Comparison of ENCODE assay signal across 4 cellular contexts in genomic region chr7:15507235-15507634, GRCh38.
TF ChIP-seq lines count a peak whose summit lies in the region.

No MANE protein-coding gene starts in this region.

TF ChIP-seq in IMR-90, 13 proteins besides CTCF, POLR2A, EP300 and RAD21:
- TF ChIP-seq RCOR1 (IDR thresholded peaks at IDR 0.05; ENCODE audit: insufficient replicate concordance, low read length), result no peak
- TF ChIP-seq RFX5 (IDR thresholded peaks at IDR 0.05; ENCODE audit: low read depth, low read length), result no peak
- no peak for TF ChIP-seq CEBPB (IDR thresholded peaks at IDR 0.05; ENCODE audit: low read depth, low read length)
- TF ChIP-seq MAZ (IDR thresholded peaks at IDR 0.05; ENCODE audit: borderline replicate concordance, low read depth, low read length), result no peak
- TF ChIP-seq NFE2L2 (IDR thresholded peaks at IDR 0.05; ENCODE audit: low read depth, low read length), result no peak
- TF ChIP-seq SMC3 (IDR thresholded peaks at IDR 0.05; ENCODE audit: low read depth, low read length), result no peak
- no peak for TF ChIP-seq USF2 (IDR thresholded peaks at IDR 0.05; ENCODE audit: low read depth, low read length)
- no peak for TF ChIP-seq ELK1 (IDR thresholded peaks at IDR 0.05; ENCODE audit: borderline replicate concordance, low read depth, low read length)
- TF ChIP-seq MAFK (IDR thresholded peaks at IDR 0.05; ENCODE audit: low read depth, low read length), result no peak
- no peak for TF ChIP-seq FOS (IDR thresholded peaks at IDR 0.05; ENCODE audit: low read depth, low read length)

TF ChIP-seq in WTC11, 78 proteins besides CTCF, POLR2A, EP300 and RAD21 (continues in another document):
- TF ChIP-seq E2F4 (CRISPR knock-in tag; IDR thresholded peaks at IDR 0.05; ENCODE audit: borderline replicate concordance, low read depth), result no peak
- TF ChIP-seq PRRX2 (CRISPR knock-in tag; IDR thresholded peaks at IDR 0.05), result no peak
- TF ChIP-seq FOXP4 (CRISPR knock-in tag; IDR thresholded peaks at IDR 0.05), result no peak
- TF ChIP-seq SP1 (CRISPR knock-in tag; conservative IDR thresholded peaks at IDR 0.05), result no peak
- TF ChIP-seq TEAD4 (CRISPR knock-in tag; IDR thresholded peaks at IDR 0.05), result no peak
- no peak for TF ChIP-seq ZNF317 (CRISPR knock-in tag; IDR thresholded peaks at IDR 0.05; ENCODE audit: borderline replicate concordance, low read depth)
- TF ChIP-seq ZBTB43 (CRISPR knock-in tag; IDR thresholded peaks at IDR 0.05), result no peak
- TF ChIP-seq CDX4 (CRISPR knock-in tag; IDR thresholded peaks at IDR 0.05; ENCODE audit: borderline replicate concordance), result no peak
- no peak for TF ChIP-seq JUN (CRISPR knock-in tag; IDR thresholded peaks at IDR 0.05)
- no peak for TF ChIP-seq ATF1 (CRISPR knock-in tag; IDR thresholded peaks at IDR 0.05)

TF ChIP-seq in endothelial cell of umbilical vein, 7 proteins besides CTCF, POLR2A, EP300 and RAD21:
- TF ChIP-seq GATA2 (IDR thresholded peaks at IDR 0.05; ENCODE audit: insufficient read depth, insufficient read length, low read depth, low read length), result no peak
- no peak for TF ChIP-seq FOS (IDR thresholded peaks at IDR 0.05; ENCODE audit: borderline replicate concordance, insufficient read depth, low read length)
- no peak for TF ChIP-seq MAX (IDR thresholded peaks at IDR 0.05; ENCODE audit: insufficient read depth, insufficient read length)
- TF ChIP-seq EZH2 (IDR thresholded peaks at IDR 0.05; ENCODE audit: borderline replicate concordance, low read depth, low read length, severe bottlenecking), result no peak
- no peak for TF ChIP-seq JUN (IDR thresholded peaks at IDR 0.05; ENCODE audit: borderline replicate concordance, insufficient read depth, insufficient read length, low read depth)
- TF ChIP-seq MYC (IDR thresholded peaks at IDR 0.05; ENCODE audit: low read depth, low read length), result no peak
- TF ChIP-seq POLR2AphosphoS5 (IDR thresholded peaks at IDR 0.05; ENCODE audit: insufficient read depth, low read depth, low read length), result no peak
TF ChIP-seq in endothelial cell of umbilical vein: peak in this region for 0.

TF ChIP-seq in HepG2, 621 proteins besides CTCF, POLR2A, EP300 and RAD21:
- TF ChIP-seq ZBTB37 (CRISPR knock-in tag; IDR thresholded peaks at IDR 0.05) (no peak), CREB3 (CRISPR knock-in tag; IDR thresholded peaks at IDR 0.05) (no peak), ETS1 (CRISPR knock-in tag; IDR thresholded peaks at IDR 0.05) (no peak), MAFG (CRISPR knock-in tag; IDR thresholded peaks at IDR 0.05) (no peak), KAT7 (CRISPR knock-in tag; IDR thresholded peaks at IDR 0.05; ENCODE audit: borderline replicate concordance) (no peak)
